Comparison of ENCODE assay signal across 12 cellular contexts in genomic region chr12:56377310-56377988, GRCh38. TPM values are rescaled to one million over a fixed set of nuclear protein-coding genes. Genes with fewer than 3 reads are reported as not detected.
DNase-seq lines count a peak whose midpoint lies in the region; ATAC-seq and TF ChIP-seq lines count a peak whose summit lies in the region.
"Had no signal": no experiment of that assay in that cellular context is flagged by ENCODE, and none has a peak within 500 bp of the region (broad histone marks: within the 10 kb centered on the region; RNA-seq: fewer than 3 reads in every experiment).

No MANE protein-coding gene starts in this region.

- TF ChIP-seq EP300 in SK-N-SH (IDR thresholded peaks at IDR 0.05; ENCODE audit: borderline replicate concordance in 1 of 2, low read depth in 1 of 2, low read length in 1 of 2), result no peak

- H3K27me3 Mint-ChIP-seq in GM23338 (ENCODE audit: insufficient read depth, low read depth, poor library complexity), result peaks cover 6% of the 10 kb centered on the region
- H3K27me3 Mint-ChIP-seq: activated T-cell treated with anti-CD3 and anti-CD28 coated beads, Interleukin-2, amount 50 U/mL, for 24 hours had no signal

- no peak overlapping the region for H3K9ac ChIP-seq in SK-N-SH

- no peaks in the 10 kb centered on the region for H3K36me3 Mint-ChIP-seq in GM23338 (ENCODE audit: low read depth)
- H3K36me3 Mint-ChIP-seq: CD4-positive, CD25-positive, alpha-beta regulatory T cell had no signal

- no peak overlapping the region for H3K27ac Mint-ChIP-seq in GM23338
- H3K27ac Mint-ChIP-seq: activated T-cell treated with anti-CD3 and anti-CD28 coated beads, Interleukin-2, amount 50 U/mL, for 24 hours; CD4-positive, CD25-positive, alpha-beta regulatory T cell had no signal

- TF ChIP-seq CTCF in GM23338 (conservative IDR thresholded peaks at IDR 0.05; ENCODE audit: low read depth in 2 of 2) (peak; percentile 24 to 66; a peak in 3 of 4 replicates), SK-N-SH (IDR thresholded peaks at IDR 0.05) (peak; percentile 18; the same call in 1 of the 2 replicates)

- WGBS in SK-N-SH (ENCODE audit: low lambda C conversion rate), result 73% methylated on average over 4 of the region's 4 CpGs

- H4K20me1 ChIP-seq in GM23338 (replicated peaks; ENCODE audit: insufficient read depth) (no peaks in the 10 kb centered on the region), SK-N-SH (ENCODE audit: insufficient read depth) (no peaks in the 10 kb centered on the region)

- H3F3A ChIP-seq in GM23338 (replicated peaks; ENCODE audit: low read depth) (no peaks in the 10 kb centered on the region; the same call in 1 of the 2 replicates), SK-N-SH (replicated peaks; ENCODE audit: insufficient read depth) (no peaks in the 10 kb centered on the region)

- H3K9me2 ChIP-seq in GM23338 (ENCODE audit: insufficient read depth) (no peaks in the 10 kb centered on the region), SK-N-SH (no peaks in the 10 kb centered on the region)

- DNase-seq in GM23338 (ENCODE audit: low spot score) (peak; percentile 50), SK-N-SH (no peak), glomerular visceral epithelial cell (ENCODE audit: extremely low spot score) (peak; percentile 15), amniotic stem cell (lab: John Stamatoyannopoulos, UW) (no peak), NCI-H2171 treated with DMSO at 0.1 percent for 48 hours (lab: John Stamatoyannopoulos, UW) (no peak)
- DNase-seq: activated T-cell treated with anti-CD3 and anti-CD28 coated beads, Interleukin-2, amount 50 U/mL, for 24 hours; left cardiac atrium; right lobe of liver had no signal

- H3K9me3 ChIP-seq in SK-N-SH, result peaks cover 8% of the 10 kb centered on the region; the same call in 1 of the 2 replicates
- H3K9me3 ChIP-seq: right lobe of liver had no signal

- H3K4me1 ChIP-seq in ACC112 (ENCODE audit: control insufficient read depth, insufficient read depth, low read length, unreplicated experiment) (no peaks in the 10 kb centered on the region), GM23338 (ENCODE audit: insufficient read depth) (peaks cover 6% of the 10 kb centered on the region; the same call in 1 of the 2 replicates), SK-N-SH (ENCODE audit: control insufficient read depth in 1 of 2, insufficient read depth in 2 of 2, low read depth in 1 of 2, low read length in 1 of 2) (no peaks in the 10 kb centered on the region)
- H3K4me1 ChIP-seq: right lobe of liver had no signal

- peaks cover 11% of the 10 kb centered on the region; the same call in 2 of the 3 replicates for H3K4me1 Mint-ChIP-seq in GM23338
- H3K4me1 Mint-ChIP-seq: CD4-positive, CD25-positive, alpha-beta regulatory T cell had no signal

- POLR2A ChIA-PET in SK-N-SH (lab: Yijun Ruan, JAX), result no interaction called here

- ATAC-seq in GM23338 (peak; percentile 96), GM21529 (IDR thresholded peaks at IDR 0.05; ENCODE audit: unreplicated experiment) (no peak), HG03175 (IDR thresholded peaks at IDR 0.05; ENCODE audit: unreplicated experiment) (no peak)
- ATAC-seq: left cardiac atrium had no signal

- H3K4me2 ChIP-seq in GM23338 (no peak overlapping the region), SK-N-SH (no peak overlapping the region)

- H3K27me3 ChIP-seq in ACC112 (ENCODE audit: insufficient read depth, low read length) (no peaks in the 10 kb centered on the region), GM23338 (ENCODE audit: insufficient read depth) (no peaks in the 10 kb centered on the region), SK-N-SH (ENCODE audit: insufficient read depth) (no peaks in the 10 kb centered on the region; the same call in 1 of the 2 replicates)
- H3K27me3 ChIP-seq: right lobe of liver had no signal

- CTCF ChIA-PET in SK-N-SH (lab: Yijun Ruan, JAX), result interaction anchor here (1.4 kb wide), 1 partner anchor 9 kb away, joined by 4 read pairs; no protein-coding TSS in a partner anchor

- peak overlapping the region; percentile 10 for H2AFZ ChIP-seq in ACC112 (ENCODE audit: low read length, unreplicated experiment)
- H2AFZ ChIP-seq in GM23338, result peak overlapping the region; percentile 96
- no peak overlapping the region for H2AFZ ChIP-seq in SK-N-SH (ENCODE audit: low read depth)

- H3K27ac ChIP-seq in ACC112 (ENCODE audit: low read depth, low read length) (no peak overlapping the region), GM23338 (ENCODE audit: low read depth) (no peak overlapping the region), SK-N-SH (ENCODE audit: low read depth in 2 of 2, low read length in 1 of 2) (no peak overlapping the region)
- H3K27ac ChIP-seq: right lobe of liver had no signal

- no peaks in the 10 kb centered on the region for H3K79me2 ChIP-seq in ACC112 (ENCODE audit: control insufficient read depth, insufficient read depth, low read length, unreplicated experiment)
- no peaks in the 10 kb centered on the region for H3K79me2 ChIP-seq in GM23338 (replicated peaks; ENCODE audit: insufficient read depth)
- no peaks in the 10 kb centered on the region for H3K79me2 ChIP-seq in SK-N-SH (ENCODE audit: insufficient read depth)

- no peak overlapping the region for H3K4me3 ChIP-seq in ACC112 (ENCODE audit: low read depth, low read length)
- H3K4me3 ChIP-seq in GM23338, result no peak overlapping the region
- H3K4me3 ChIP-seq in SK-N-SH (ENCODE audit: low read depth in 2 of 2, low read length in 1 of 2), result no peak overlapping the region
- H3K4me3 ChIP-seq: right lobe of liver had no signal

- H3K4me3 Mint-ChIP-seq in GM23338, result no peak overlapping the region
- H3K4me3 Mint-ChIP-seq: activated T-cell treated with anti-CD3 and anti-CD28 coated beads, Interleukin-2, amount 50 U/mL, for 24 hours; CD4-positive, CD25-positive, alpha-beta regulatory T cell had no signal

- no peaks in the 10 kb centered on the region for H3K36me3 ChIP-seq in ACC112 (ENCODE audit: insufficient read depth, low read length)
- no peaks in the 10 kb centered on the region for H3K36me3 ChIP-seq in GM23338 (ENCODE audit: insufficient read depth)
- no peaks in the 10 kb centered on the region for H3K36me3 ChIP-seq in SK-N-SH (replicated peaks in 1 of 2; ENCODE audit: control insufficient read depth in 1 of 2, insufficient read depth in 2 of 2, low read length in 1 of 2)
- H3K36me3 ChIP-seq: right lobe of liver had no signal

- peaks cover 11% of the 10 kb centered on the region; the same call in 2 of the 3 replicates for H3K9me3 Mint-ChIP-seq in GM23338

- no peak; the same call in 1 of the 2 replicates for TF ChIP-seq RAD21 in SK-N-SH (IDR thresholded peaks at IDR 0.05; ENCODE audit: low read length)

TF ChIP-seq in SK-N-SH, 30 proteins besides CTCF, POLR2A, EP300 and RAD21 (continues in another document):
- TF ChIP-seq NFIC (IDR thresholded peaks at IDR 0.05; ENCODE audit: borderline replicate concordance) (no peak), USF1 (IDR thresholded peaks at IDR 0.05; ENCODE audit: borderline replicate concordance, low read depth) (no peak), MAX (IDR thresholded peaks at IDR 0.05; ENCODE audit: low read depth) (no peak), ZBTB33 (IDR thresholded peaks at IDR 0.05; ENCODE audit: borderline replicate concordance, low read depth) (no peak), SMC3 (IDR thresholded peaks at IDR 0.05; ENCODE audit: low read depth, low read length) (no peak), MXI1 (IDR thresholded peaks at IDR 0.05; ENCODE audit: low read depth, low read length) (no peak)

RNA-seq across cellular contexts. Expression of gene APOF, which starts 14.8 kb away (rescaled TPM):
- total RNA-seq in GM23338 (2014; rRNA removed; shearing (Covaris generic)), result not detected in 2 replicates
- polyA plus RNA-seq in GM23338 (2016; fragmentation: Nextera tagmentation; extraction: Ambion mirVana) (not detected in 2 replicates), SK-N-SH (2012; rRNA removed) (not detected in 2 replicates)
- polyA plus RNA-seq in SK-N-SH (2012; cell fraction: cytosol; rRNA removed), result not detected in 2 replicates
- polyA plus RNA-seq in SK-N-SH (2012; cell fraction: nucleus; rRNA removed), result not detected in 2 replicates
- total RNA-seq: CD4-positive, CD25-positive, alpha-beta regulatory T cell; left cardiac atrium had no signal
- polyA plus RNA-seq: CD4-positive, CD25-positive, alpha-beta regulatory T cell had no signal

RNA-seq across cellular contexts. Expression of gene STAT2, which starts 17.5 kb away (rescaled TPM):
- total RNA-seq in GM23338 (2014; rRNA removed; shearing (Covaris generic)), result 60.6 and 67.9 TPM in 2 replicates
- polyA plus RNA-seq in GM23338 (2016; fragmentation: Nextera tagmentation; extraction: Ambion mirVana), result 15.6 and 16.7 TPM in 2 replicates
- 58.1 and 91.4 TPM in 2 replicates for polyA plus RNA-seq in SK-N-SH (2012; rRNA removed)
- 30.8 and 38.8 TPM in 2 replicates for polyA plus RNA-seq in SK-N-SH (2012; cell fraction: cytosol; rRNA removed)
- polyA plus RNA-seq in SK-N-SH (2012; cell fraction: nucleus; rRNA removed), result 232 and 338 TPM in 2 replicates

RNA-seq across cellular contexts. Expression of gene IL23A, which starts 38.8 kb away (rescaled TPM):
- 2.5 and 3.2 TPM in 2 replicates for total RNA-seq in GM23338 (2014; rRNA removed; shearing (Covaris generic))
- 8.0 and 9.3 TPM in 2 replicates for polyA plus RNA-seq in GM23338 (2016; fragmentation: Nextera tagmentation; extraction: Ambion mirVana)
- polyA plus RNA-seq in SK-N-SH (2012; rRNA removed), result 0.29 and 0.46 TPM in 2 replicates
- polyA plus RNA-seq in SK-N-SH (2012; cell fraction: cytosol; rRNA removed), result 0.21 and 0.33 TPM in 2 replicates
- polyA plus RNA-seq in SK-N-SH (2012; cell fraction: nucleus; rRNA removed), result 0.55 and 0.61 TPM in 2 replicates
- total RNA-seq: left cardiac atrium, right lobe of liver had no signal

RNA-seq across cellular contexts. Expression of gene PAN2, which starts 43.6 kb away (rescaled TPM):
- 27.2 and 35.7 TPM in 2 replicates for total RNA-seq in GM23338 (2014; rRNA removed; shearing (Covaris generic))
- polyA plus RNA-seq in GM23338 (2016; fragmentation: Nextera tagmentation; extraction: Ambion mirVana) (9.1 and 11.5 TPM in 2 replicates), SK-N-SH (2012; rRNA removed) (37.1 and 66.9 TPM in 2 replicates)
- 10.6 and 12.4 TPM in 2 replicates for polyA plus RNA-seq in SK-N-SH (2012; cell fraction: cytosol; rRNA removed)
- polyA plus RNA-seq in SK-N-SH (2012; cell fraction: nucleus; rRNA removed), result 243 and 418 TPM in 2 replicates

Comparison
In these comparisons a context has a peak if more than half of its experiments do, and no peak if none do; other contexts are left out.
1. DNase-seq: peak in GM23338 (single experiment) and glomerular visceral epithelial cell (single experiment); none in SK-N-SH (single experiment), amniotic stem cell (single experiment) and NCI-H2171 treated with DMSO at 0.1 percent for 48 hours (single experiment).